9 cellular contexts compared by ENCODE assay signal in genomic region chr3:160027541-160028195, GRCh38. TPM values are rescaled to one million over a fixed set of nuclear protein-coding genes. Genes with fewer than 3 reads are reported as not detected.
A peak's percentile ranks its signal among the peaks of the same experiment; 100 is the strongest.
DNase-seq lines count a peak whose midpoint lies in the region; ATAC-seq, FAIRE-seq and TF ChIP-seq lines count a peak whose summit lies in the region.
"Had no signal": no experiment of that assay in that cellular context is flagged by ENCODE, and none has a peak within 500 bp of the region (broad histone marks: within the 10 kb centered on the region; RNA-seq: fewer than 3 reads in every experiment).

No MANE protein-coding gene starts in this region.

- peaks cover 23% of the 10 kb centered on the region for H3K4me1 Mint-ChIP-seq in activated T-cell treated with anti-CD3 and anti-CD28 coated beads, Interleukin-2, amount 50 U/mL, for 72 hours (ENCODE audit: low read depth)

- H3K36me3 Mint-ChIP-seq in activated T-cell treated with anti-CD3 and anti-CD28 coated beads, Interleukin-2, amount 50 U/mL, for 72 hours (ENCODE audit: insufficient read depth in 2 of 2) = no peaks in the 10 kb centered on the region

- H3K4me3 ChIP-seq in smooth muscle cell = no peak overlapping the region

- 53% methylated on average over 6 of the region's 6 CpGs for WGBS in smooth muscle cell (ENCODE audit: low lambda C conversion rate)

- peak overlapping the region; percentile 48 for H3K4me2 ChIP-seq in smooth muscle cell

- ATAC-seq in GM21528 (IDR thresholded peaks at IDR 0.05; ENCODE audit: low FRiP score, unreplicated experiment) = peak; percentile 80
- ATAC-seq in HG03575 (IDR thresholded peaks at IDR 0.05; ENCODE audit: extremely low read depth, insufficient number of reproducible peaks, low FRiP score, unreplicated experiment) = peak; percentile 67
- peak; percentile 89 to 90 for ATAC-seq in activated T-cell treated with anti-CD3 and anti-CD28 coated beads, Interleukin-2, amount 50 U/mL, for 72 hours (replicated peaks in 1 of 2)

- no peaks in the 10 kb centered on the region for H3K27me3 Mint-ChIP-seq in activated T-cell treated with anti-CD3 and anti-CD28 coated beads, Interleukin-2, amount 50 U/mL, for 72 hours (ENCODE audit: low read depth)

- peak; percentile 98 for FAIRE-seq in GM12892 (lab: Jason Lieb, UNC)
- no peak for FAIRE-seq in D721Med (lab: Jason Lieb, UNC)

- no peaks in the 10 kb centered on the region for H3K9me3 ChIP-seq in smooth muscle cell (replicated peaks; ENCODE audit: low read depth)

- no peak; the same call in 1 of the 2 replicates for TF ChIP-seq POLR2A in GM12892 (IDR thresholded peaks at IDR 0.05; ENCODE audit: low read depth, low read length)

- no peaks in the 10 kb centered on the region for H3K79me2 ChIP-seq in smooth muscle cell (ENCODE audit: low read depth)

- H3K9me3 Mint-ChIP-seq in activated T-cell treated with anti-CD3 and anti-CD28 coated beads, Interleukin-2, amount 50 U/mL, for 72 hours = no peaks in the 10 kb centered on the region

- H3K27ac Mint-ChIP-seq in activated T-cell treated with anti-CD3 and anti-CD28 coated beads, Interleukin-2, amount 50 U/mL, for 72 hours = peak overlapping the region; percentile 40

- no peaks in the 10 kb centered on the region for H4K20me1 ChIP-seq in smooth muscle cell (ENCODE audit: low read depth)

- H3K4me1 ChIP-seq in smooth muscle cell (ENCODE audit: low read depth) = no peaks in the 10 kb centered on the region

- peak overlapping the region; percentile 56 for H2AFZ ChIP-seq in smooth muscle cell (ENCODE audit: low read depth)

- no peak for DNase-seq in GM12892 (ENCODE audit: insufficient read length)
- DNase-seq in activated T-cell treated with anti-CD3 and anti-CD28 coated beads, Interleukin-2, amount 50 U/mL, for 72 hours = peak; percentile 37 to 41
- no peak for DNase-seq in smooth muscle cell (lab: John Stamatoyannopoulos, UW; ENCODE audit: unreplicated experiment)
- no peak for DNase-seq in NCI-H187 treated with DMSO at 0.1 percent for 48 hours (lab: John Stamatoyannopoulos, UW)
- DNase-seq in D721Med (ENCODE audit: insufficient read length, low spot score) = no peak
- no peak for DNase-seq in NCI-H446 treated with DMSO at 0.1 percent for 48 hours (lab: John Stamatoyannopoulos, UW)

- H3K27ac ChIP-seq in smooth muscle cell (ENCODE audit: low read depth) = peak overlapping the region; percentile 77

- H3K36me3 ChIP-seq in smooth muscle cell (ENCODE audit: low read depth) = no peaks in the 10 kb centered on the region

- peak overlapping the region; percentile 40 to 42 for H3K4me3 Mint-ChIP-seq in activated T-cell treated with anti-CD3 and anti-CD28 coated beads, Interleukin-2, amount 50 U/mL, for 72 hours

- TF ChIP-seq CTCF in smooth muscle cell (IDR thresholded peaks at IDR 0.05; ENCODE audit: borderline replicate concordance, insufficient read depth, poor library complexity, severe bottlenecking) = no peak
- no peak for TF ChIP-seq CTCF in D721Med (IDR thresholded peaks at IDR 0.05; ENCODE audit: insufficient read depth, missing control alignments)

- H3K9ac ChIP-seq in smooth muscle cell (ENCODE audit: low read depth) = no peak overlapping the region

- H3F3A ChIP-seq in smooth muscle cell (ENCODE audit: low read depth) = no peaks in the 10 kb centered on the region

- H3K27me3 ChIP-seq in smooth muscle cell (ENCODE audit: low read depth) = peaks cover 5% of the 10 kb centered on the region

RNA-seq across cellular contexts. Expression of gene IL12A, which starts 39.0 kb away (rescaled TPM):
- polyA plus RNA-seq in GM12892 (2012; ENCODE audit: missing spikeins) = 1.7 TPM
- not detected for total RNA-seq in activated T-cell treated with anti-CD3 and anti-CD28 coated beads, Interleukin-2, amount 50 U/mL, for 72 hours
- total RNA-seq in smooth muscle cell = 0.09 and 1.9 TPM in 2 replicates
- polyA plus RNA-seq in smooth muscle cell = 0.35 TPM in 1 of 2 replicates, not detected in the other
- polyA plus RNA-seq: neural cell had no signal

Comparison
In these comparisons a context has a peak if more than half of its experiments do, and no peak if none do; other contexts are left out.
1. DNase-seq: peak in activated T-cell treated with anti-CD3 and anti-CD28 coated beads, Interleukin-2, amount 50 U/mL, for 72 hours (2 of 2); none in GM12892 (single experiment), smooth muscle cell (single experiment), NCI-H187 treated with DMSO at 0.1 percent for 48 hours (single experiment), D721Med (single experiment) and NCI-H446 treated with DMSO at 0.1 percent for 48 hours (single experiment).
2. Peak in every context shown above with its lines, with median percentiles within 50 percentile points of each other: ATAC-seq.